In the genomic region with DNA sequence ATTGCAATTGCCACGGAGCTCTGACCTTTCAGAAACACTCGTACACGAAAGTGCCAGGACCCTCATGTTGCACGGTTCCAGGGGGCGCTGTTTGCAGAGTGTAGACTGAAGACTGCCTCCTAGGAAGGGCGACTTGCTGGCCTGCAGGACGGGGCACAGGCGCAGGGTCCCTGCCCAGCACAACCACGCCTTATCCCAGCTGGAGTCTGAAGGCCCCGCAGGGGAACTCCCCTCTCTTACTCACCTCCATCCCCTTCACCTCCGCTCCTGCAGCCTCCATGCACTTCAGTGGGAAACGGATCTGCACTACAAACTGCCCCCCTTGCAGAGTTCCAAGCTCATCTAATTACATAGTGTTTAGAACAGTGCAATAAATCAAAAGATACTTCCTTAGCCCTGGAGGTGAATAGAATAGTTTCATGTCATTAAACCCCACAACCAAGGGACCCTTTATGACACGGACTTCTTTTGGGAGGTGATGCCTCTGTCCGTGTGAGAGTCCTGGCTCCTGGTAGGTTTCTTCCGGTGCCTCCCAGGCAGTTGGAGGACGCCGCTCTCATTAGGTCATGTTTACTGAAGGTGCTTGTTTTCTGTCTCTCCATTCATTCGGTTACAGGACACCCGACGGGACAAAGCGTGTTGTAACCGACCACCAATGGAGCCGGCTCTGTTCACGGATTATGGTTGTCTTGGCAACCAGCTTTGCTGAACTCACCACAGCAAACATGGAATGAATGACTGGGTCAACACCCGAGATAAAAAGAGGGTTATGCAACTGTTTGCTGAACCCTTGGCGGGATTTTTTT, we compare ENCODE assay signal across 3 cellular contexts.
TF ChIP-seq lines count a peak whose summit lies in the region.

No MANE protein-coding gene starts in this region.

TF ChIP-seq in SK-N-SH, 30 proteins besides CTCF, POLR2A, EP300 and RAD21 (continued from another document):
- TF ChIP-seq, protein P1, sequence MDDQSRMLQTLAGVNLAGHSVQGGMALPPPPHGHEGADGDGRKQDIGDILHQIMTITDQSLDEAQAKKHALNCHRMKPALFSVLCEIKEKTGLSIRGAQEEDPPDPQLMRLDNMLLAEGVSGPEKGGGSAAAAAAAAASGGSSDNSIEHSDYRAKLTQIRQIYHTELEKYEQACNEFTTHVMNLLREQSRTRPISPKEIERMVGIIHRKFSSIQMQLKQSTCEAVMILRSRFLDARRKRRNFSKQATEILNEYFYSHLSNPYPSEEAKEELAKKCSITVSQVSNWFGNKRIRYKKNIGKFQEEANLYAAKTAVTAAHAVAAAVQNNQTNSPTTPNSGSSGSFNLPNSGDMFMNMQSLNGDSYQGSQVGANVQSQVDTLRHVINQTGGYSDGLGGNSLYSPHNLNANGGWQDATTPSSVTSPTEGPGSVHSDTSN (IDR thresholded peaks at IDR 0.05), result no peak
- TF ChIP-seq TAF1 (IDR thresholded peaks at IDR 0.05; ENCODE audit: borderline replicate concordance, low read depth, low read length), result no peak
- TF ChIP-seq YY1 (IDR thresholded peaks at IDR 0.05; ENCODE audit: low read depth), result no peak
- no peak for TF ChIP-seq JUND (IDR thresholded peaks at IDR 0.05)
- no peak for TF ChIP-seq MEF2A (IDR thresholded peaks at IDR 0.05; ENCODE audit: borderline replicate concordance, low read depth)
- TF ChIP-seq TCF12 (IDR thresholded peaks at IDR 0.05), result no peak
- TF ChIP-seq MXI1 (IDR thresholded peaks at IDR 0.05; ENCODE audit: low read depth, low read length), result no peak
- TF ChIP-seq TEAD4 (IDR thresholded peaks at IDR 0.05; ENCODE audit: borderline replicate concordance, insufficient read depth), result no peak
- no peak for TF ChIP-seq NRF1 (IDR thresholded peaks at IDR 0.05; ENCODE audit: low read depth, low read length)
- TF ChIP-seq, protein P2, sequence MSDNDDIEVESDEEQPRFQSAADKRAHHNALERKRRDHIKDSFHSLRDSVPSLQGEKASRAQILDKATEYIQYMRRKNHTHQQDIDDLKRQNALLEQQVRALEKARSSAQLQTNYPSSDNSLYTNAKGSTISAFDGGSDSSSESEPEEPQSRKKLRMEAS (IDR thresholded peaks at IDR 0.05; ENCODE audit: low read depth), result no peak
- TF ChIP-seq FOXJ3 (CRISPR knock-in tag; IDR thresholded peaks at IDR 0.05), result no peak
- TF ChIP-seq RFX5 (IDR thresholded peaks at IDR 0.05; ENCODE audit: low read length), result no peak
- TF ChIP-seq, protein P3, sequence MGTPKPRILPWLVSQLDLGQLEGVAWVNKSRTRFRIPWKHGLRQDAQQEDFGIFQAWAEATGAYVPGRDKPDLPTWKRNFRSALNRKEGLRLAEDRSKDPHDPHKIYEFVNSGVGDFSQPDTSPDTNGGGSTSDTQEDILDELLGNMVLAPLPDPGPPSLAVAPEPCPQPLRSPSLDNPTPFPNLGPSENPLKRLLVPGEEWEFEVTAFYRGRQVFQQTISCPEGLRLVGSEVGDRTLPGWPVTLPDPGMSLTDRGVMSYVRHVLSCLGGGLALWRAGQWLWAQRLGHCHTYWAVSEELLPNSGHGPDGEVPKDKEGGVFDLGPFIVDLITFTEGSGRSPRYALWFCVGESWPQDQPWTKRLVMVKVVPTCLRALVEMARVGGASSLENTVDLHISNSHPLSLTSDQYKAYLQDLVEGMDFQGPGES (IDR thresholded peaks at IDR 0.05; ENCODE audit: low read depth, low read length), result no peak
- TF ChIP-seq EZH2phosphoT487 (IDR thresholded peaks at IDR 0.05; ENCODE audit: borderline replicate concordance, low read depth), result no peak
- no peak for TF ChIP-seq RCOR1 (IDR thresholded peaks at IDR 0.05; ENCODE audit: low read length)
- no peak for TF ChIP-seq RXRA (IDR thresholded peaks at IDR 0.05; ENCODE audit: borderline replicate concordance, low read depth)
TF ChIP-seq in SK-N-SH: peak in this region for 0.

TF ChIP-seq in SK-N-SH treated with all-trans-retinoic acid at 6 μM for 48 hours, 23 proteins besides CTCF, POLR2A, EP300 and RAD21 (continued from another document):
- TF ChIP-seq ARNTL (CRISPR knock-in tag; IDR thresholded peaks at IDR 0.05; ENCODE audit: borderline replicate concordance, low read depth), result no peak
- TF ChIP-seq SNAI2 (CRISPR knock-in tag; IDR thresholded peaks at IDR 0.05), result no peak
- TF ChIP-seq BACH2 (CRISPR knock-in tag; IDR thresholded peaks at IDR 0.05; ENCODE audit: borderline replicate concordance), result no peak
- TF ChIP-seq, protein P4, sequence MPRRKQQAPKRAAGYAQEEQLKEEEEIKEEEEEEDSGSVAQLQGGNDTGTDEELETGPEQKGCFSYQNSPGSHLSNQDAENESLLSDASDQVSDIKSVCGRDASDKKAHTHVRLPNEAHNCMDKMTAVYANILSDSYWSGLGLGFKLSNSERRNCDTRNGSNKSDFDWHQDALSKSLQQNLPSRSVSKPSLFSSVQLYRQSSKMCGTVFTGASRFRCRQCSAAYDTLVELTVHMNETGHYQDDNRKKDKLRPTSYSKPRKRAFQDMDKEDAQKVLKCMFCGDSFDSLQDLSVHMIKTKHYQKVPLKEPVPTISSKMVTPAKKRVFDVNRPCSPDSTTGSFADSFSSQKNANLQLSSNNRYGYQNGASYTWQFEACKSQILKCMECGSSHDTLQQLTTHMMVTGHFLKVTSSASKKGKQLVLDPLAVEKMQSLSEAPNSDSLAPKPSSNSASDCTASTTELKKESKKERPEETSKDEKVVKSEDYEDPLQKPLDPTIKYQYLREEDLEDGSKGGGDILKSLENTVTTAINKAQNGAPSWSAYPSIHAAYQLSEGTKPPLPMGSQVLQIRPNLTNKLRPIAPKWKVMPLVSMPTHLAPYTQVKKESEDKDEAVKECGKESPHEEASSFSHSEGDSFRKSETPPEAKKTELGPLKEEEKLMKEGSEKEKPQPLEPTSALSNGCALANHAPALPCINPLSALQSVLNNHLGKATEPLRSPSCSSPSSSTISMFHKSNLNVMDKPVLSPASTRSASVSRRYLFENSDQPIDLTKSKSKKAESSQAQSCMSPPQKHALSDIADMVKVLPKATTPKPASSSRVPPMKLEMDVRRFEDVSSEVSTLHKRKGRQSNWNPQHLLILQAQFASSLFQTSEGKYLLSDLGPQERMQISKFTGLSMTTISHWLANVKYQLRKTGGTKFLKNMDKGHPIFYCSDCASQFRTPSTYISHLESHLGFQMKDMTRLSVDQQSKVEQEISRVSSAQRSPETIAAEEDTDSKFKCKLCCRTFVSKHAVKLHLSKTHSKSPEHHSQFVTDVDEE (CRISPR knock-in tag; IDR thresholded peaks at IDR 0.05), result no peak
- no peak for TF ChIP-seq ZFP3 (CRISPR knock-in tag; IDR thresholded peaks at IDR 0.05)
- no peak for TF ChIP-seq ESRRG (CRISPR knock-in tag; IDR thresholded peaks at IDR 0.05)
TF ChIP-seq in SK-N-SH treated with all-trans-retinoic acid at 6 μM for 48 hours: peak in this region for 0.

TF ChIP-seq in PFSK-1, 5 proteins besides CTCF, POLR2A, EP300 and RAD21 (continued from another document):
- TF ChIP-seq, protein P5, sequence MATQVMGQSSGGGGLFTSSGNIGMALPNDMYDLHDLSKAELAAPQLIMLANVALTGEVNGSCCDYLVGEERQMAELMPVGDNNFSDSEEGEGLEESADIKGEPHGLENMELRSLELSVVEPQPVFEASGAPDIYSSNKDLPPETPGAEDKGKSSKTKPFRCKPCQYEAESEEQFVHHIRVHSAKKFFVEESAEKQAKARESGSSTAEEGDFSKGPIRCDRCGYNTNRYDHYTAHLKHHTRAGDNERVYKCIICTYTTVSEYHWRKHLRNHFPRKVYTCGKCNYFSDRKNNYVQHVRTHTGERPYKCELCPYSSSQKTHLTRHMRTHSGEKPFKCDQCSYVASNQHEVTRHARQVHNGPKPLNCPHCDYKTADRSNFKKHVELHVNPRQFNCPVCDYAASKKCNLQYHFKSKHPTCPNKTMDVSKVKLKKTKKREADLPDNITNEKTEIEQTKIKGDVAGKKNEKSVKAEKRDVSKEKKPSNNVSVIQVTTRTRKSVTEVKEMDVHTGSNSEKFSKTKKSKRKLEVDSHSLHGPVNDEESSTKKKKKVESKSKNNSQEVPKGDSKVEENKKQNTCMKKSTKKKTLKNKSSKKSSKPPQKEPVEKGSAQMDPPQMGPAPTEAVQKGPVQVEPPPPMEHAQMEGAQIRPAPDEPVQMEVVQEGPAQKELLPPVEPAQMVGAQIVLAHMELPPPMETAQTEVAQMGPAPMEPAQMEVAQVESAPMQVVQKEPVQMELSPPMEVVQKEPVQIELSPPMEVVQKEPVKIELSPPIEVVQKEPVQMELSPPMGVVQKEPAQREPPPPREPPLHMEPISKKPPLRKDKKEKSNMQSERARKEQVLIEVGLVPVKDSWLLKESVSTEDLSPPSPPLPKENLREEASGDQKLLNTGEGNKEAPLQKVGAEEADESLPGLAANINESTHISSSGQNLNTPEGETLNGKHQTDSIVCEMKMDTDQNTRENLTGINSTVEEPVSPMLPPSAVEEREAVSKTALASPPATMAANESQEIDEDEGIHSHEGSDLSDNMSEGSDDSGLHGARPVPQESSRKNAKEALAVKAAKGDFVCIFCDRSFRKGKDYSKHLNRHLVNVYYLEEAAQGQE (IDR thresholded peaks at IDR 0.05; ENCODE audit: insufficient read depth in 1 of 2, low read depth in 2 of 2, low read length in 2 of 2), result no peak
